In the genomic region with DNA sequence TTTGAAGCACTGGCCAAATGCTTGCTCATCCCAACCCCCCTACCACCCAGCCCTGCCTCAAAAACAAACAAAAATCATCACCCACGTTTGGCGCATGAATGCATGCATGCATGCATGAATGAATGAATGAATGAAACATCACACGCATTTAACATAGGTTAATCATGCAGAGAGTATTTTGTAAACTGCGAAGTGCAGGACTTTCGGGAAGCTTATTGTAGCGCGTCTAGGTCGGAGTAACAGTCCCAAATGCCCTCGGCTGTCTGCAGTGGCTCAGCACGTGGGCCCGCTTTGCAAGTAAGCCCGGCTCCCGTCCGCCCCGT, we compare ENCODE assay signal across 1 cellular context.
TF ChIP-seq lines count a peak whose summit lies in the region.

No MANE protein-coding gene starts in this region.

TF ChIP-seq in H1, 55 proteins besides CTCF, POLR2A, EP300 and RAD21:
- no peak for TF ChIP-seq CBX5 (IDR thresholded peaks at IDR 0.05; ENCODE audit: low read depth, low read length)
- no peak for TF ChIP-seq BACH1 (IDR thresholded peaks at IDR 0.05; ENCODE audit: low read length)
- no peak for TF ChIP-seq KDM4A (IDR thresholded peaks at IDR 0.05; ENCODE audit: low read depth, low read length, severe bottlenecking)
- TF ChIP-seq BCL11A (IDR thresholded peaks at IDR 0.05; ENCODE audit: low read depth in 2 of 2, low read length in 2 of 2) = no peak
- no peak for TF ChIP-seq EZH2 (IDR thresholded peaks at IDR 0.05; ENCODE audit: low read depth, low read length, severe bottlenecking)
- TF ChIP-seq, protein P1, sequence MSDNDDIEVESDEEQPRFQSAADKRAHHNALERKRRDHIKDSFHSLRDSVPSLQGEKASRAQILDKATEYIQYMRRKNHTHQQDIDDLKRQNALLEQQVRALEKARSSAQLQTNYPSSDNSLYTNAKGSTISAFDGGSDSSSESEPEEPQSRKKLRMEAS (IDR thresholded peaks at IDR 0.05) = peak; percentile 96
- no peak for TF ChIP-seq FOSL1 (IDR thresholded peaks at IDR 0.05; ENCODE audit: insufficient read depth, low read depth, low read length)
- TF ChIP-seq, protein P2, sequence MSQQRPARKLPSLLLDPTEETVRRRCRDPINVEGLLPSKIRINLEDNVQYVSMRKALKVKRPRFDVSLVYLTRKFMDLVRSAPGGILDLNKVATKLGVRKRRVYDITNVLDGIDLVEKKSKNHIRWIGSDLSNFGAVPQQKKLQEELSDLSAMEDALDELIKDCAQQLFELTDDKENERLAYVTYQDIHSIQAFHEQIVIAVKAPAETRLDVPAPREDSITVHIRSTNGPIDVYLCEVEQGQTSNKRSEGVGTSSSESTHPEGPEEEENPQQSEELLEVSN (IDR thresholded peaks at IDR 0.05) = peak; percentile 89
- TF ChIP-seq KDM1A (IDR thresholded peaks at IDR 0.05; ENCODE audit: borderline replicate concordance, low read length) = no peak
- TF ChIP-seq, protein P3, sequence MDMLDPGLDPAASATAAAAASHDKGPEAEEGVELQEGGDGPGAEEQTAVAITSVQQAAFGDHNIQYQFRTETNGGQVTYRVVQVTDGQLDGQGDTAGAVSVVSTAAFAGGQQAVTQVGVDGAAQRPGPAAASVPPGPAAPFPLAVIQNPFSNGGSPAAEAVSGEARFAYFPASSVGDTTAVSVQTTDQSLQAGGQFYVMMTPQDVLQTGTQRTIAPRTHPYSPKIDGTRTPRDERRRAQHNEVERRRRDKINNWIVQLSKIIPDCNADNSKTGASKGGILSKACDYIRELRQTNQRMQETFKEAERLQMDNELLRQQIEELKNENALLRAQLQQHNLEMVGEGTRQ (IDR thresholded peaks at IDR 0.05; ENCODE audit: low read length) = peak; percentile 49
- TF ChIP-seq, protein P4, sequence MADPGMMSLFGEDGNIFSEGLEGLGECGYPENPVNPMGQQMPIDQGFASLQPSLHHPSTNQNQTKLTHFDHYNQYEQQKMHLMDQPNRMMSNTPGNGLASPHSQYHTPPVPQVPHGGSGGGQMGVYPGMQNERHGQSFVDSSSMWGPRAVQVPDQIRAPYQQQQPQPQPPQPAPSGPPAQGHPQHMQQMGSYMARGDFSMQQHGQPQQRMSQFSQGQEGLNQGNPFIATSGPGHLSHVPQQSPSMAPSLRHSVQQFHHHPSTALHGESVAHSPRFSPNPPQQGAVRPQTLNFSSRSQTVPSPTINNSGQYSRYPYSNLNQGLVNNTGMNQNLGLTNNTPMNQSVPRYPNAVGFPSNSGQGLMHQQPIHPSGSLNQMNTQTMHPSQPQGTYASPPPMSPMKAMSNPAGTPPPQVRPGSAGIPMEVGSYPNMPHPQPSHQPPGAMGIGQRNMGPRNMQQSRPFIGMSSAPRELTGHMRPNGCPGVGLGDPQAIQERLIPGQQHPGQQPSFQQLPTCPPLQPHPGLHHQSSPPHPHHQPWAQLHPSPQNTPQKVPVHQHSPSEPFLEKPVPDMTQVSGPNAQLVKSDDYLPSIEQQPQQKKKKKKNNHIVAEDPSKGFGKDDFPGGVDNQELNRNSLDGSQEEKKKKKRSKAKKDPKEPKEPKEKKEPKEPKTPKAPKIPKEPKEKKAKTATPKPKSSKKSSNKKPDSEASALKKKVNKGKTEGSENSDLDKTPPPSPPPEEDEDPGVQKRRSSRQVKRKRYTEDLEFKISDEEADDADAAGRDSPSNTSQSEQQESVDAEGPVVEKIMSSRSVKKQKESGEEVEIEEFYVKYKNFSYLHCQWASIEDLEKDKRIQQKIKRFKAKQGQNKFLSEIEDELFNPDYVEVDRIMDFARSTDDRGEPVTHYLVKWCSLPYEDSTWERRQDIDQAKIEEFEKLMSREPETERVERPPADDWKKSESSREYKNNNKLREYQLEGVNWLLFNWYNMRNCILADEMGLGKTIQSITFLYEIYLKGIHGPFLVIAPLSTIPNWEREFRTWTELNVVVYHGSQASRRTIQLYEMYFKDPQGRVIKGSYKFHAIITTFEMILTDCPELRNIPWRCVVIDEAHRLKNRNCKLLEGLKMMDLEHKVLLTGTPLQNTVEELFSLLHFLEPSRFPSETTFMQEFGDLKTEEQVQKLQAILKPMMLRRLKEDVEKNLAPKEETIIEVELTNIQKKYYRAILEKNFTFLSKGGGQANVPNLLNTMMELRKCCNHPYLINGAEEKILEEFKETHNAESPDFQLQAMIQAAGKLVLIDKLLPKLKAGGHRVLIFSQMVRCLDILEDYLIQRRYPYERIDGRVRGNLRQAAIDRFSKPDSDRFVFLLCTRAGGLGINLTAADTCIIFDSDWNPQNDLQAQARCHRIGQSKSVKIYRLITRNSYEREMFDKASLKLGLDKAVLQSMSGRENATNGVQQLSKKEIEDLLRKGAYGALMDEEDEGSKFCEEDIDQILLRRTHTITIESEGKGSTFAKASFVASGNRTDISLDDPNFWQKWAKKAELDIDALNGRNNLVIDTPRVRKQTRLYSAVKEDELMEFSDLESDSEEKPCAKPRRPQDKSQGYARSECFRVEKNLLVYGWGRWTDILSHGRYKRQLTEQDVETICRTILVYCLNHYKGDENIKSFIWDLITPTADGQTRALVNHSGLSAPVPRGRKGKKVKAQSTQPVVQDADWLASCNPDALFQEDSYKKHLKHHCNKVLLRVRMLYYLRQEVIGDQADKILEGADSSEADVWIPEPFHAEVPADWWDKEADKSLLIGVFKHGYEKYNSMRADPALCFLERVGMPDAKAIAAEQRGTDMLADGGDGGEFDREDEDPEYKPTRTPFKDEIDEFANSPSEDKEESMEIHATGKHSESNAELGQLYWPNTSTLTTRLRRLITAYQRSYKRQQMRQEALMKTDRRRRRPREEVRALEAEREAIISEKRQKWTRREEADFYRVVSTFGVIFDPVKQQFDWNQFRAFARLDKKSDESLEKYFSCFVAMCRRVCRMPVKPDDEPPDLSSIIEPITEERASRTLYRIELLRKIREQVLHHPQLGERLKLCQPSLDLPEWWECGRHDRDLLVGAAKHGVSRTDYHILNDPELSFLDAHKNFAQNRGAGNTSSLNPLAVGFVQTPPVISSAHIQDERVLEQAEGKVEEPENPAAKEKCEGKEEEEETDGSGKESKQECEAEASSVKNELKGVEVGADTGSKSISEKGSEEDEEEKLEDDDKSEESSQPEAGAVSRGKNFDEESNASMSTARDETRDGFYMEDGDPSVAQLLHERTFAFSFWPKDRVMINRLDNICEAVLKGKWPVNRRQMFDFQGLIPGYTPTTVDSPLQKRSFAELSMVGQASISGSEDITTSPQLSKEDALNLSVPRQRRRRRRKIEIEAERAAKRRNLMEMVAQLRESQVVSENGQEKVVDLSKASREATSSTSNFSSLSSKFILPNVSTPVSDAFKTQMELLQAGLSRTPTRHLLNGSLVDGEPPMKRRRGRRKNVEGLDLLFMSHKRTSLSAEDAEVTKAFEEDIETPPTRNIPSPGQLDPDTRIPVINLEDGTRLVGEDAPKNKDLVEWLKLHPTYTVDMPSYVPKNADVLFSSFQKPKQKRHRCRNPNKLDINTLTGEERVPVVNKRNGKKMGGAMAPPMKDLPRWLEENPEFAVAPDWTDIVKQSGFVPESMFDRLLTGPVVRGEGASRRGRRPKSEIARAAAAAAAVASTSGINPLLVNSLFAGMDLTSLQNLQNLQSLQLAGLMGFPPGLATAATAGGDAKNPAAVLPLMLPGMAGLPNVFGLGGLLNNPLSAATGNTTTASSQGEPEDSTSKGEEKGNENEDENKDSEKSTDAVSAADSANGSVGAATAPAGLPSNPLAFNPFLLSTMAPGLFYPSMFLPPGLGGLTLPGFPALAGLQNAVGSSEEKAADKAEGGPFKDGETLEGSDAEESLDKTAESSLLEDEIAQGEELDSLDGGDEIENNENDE (IDR thresholded peaks at IDR 0.05; ENCODE audit: insufficient replicate concordance, low read length) = no peak
- no peak for TF ChIP-seq TEAD4 (IDR thresholded peaks at IDR 0.05; ENCODE audit: low read depth, low read length)
- no peak for TF ChIP-seq CHD1 (IDR thresholded peaks at IDR 0.05; ENCODE audit: low read depth, low read length)
- TF ChIP-seq NRF1 (IDR thresholded peaks at IDR 0.05; ENCODE audit: low read depth, low read length) = no peak
- TF ChIP-seq SIRT6 (IDR thresholded peaks at IDR 0.05; ENCODE audit: low read length) = no peak
- no peak for TF ChIP-seq POU5F1 (IDR thresholded peaks at IDR 0.05; ENCODE audit: low read depth, low read length)
- TF ChIP-seq RBBP5 (IDR thresholded peaks at IDR 0.05; ENCODE audit: borderline replicate concordance, low read depth, low read length) = no peak
- TF ChIP-seq TAF1 (IDR thresholded peaks at IDR 0.05; ENCODE audit: low read depth, low read length) = 0 out of 2 replicates have a peak, but pooled peaks have one; percentile 4
- TF ChIP-seq SP1 (IDR thresholded peaks at IDR 0.05; ENCODE audit: low read depth, low read length) = 0 out of 2 replicates have a peak, but pooled peaks have one; percentile 9
- no peak for TF ChIP-seq RFX5 (IDR thresholded peaks at IDR 0.05; ENCODE audit: borderline replicate concordance, low read depth, low read length)
- TF ChIP-seq SUZ12 (IDR thresholded peaks at IDR 0.05; ENCODE audit: low read length) = no peak
